Comparison of ENCODE assay signal across 8 cellular contexts in genomic region chr7:74026406-74027123, GRCh38. TPM values are rescaled to one million over a fixed set of nuclear protein-coding genes. Genes with fewer than 3 reads are reported as not detected.
DNase-seq lines count a peak whose midpoint lies in the region; ATAC-seq and TF ChIP-seq lines count a peak whose summit lies in the region.

No MANE protein-coding gene starts in this region.

- H3K4me3 Mint-ChIP-seq in effector memory CD8-positive, alpha-beta T cell = peak overlapping the region in 1 of 2 donors; percentile 36
- H3K4me3 Mint-ChIP-seq in mesothelial cell of epicardium = no peak overlapping the region

- H3K27ac Mint-ChIP-seq in effector memory CD8-positive, alpha-beta T cell = no peak overlapping the region
- no peak overlapping the region for H3K27ac Mint-ChIP-seq in mesothelial cell of epicardium

- peaks cover 14 to 19% of the 10 kb centered on the region in 2 donors for H3K4me1 Mint-ChIP-seq in effector memory CD8-positive, alpha-beta T cell (ENCODE audit: low read depth in 2 of 2)
- peaks cover 56% of the 10 kb centered on the region for H3K4me1 Mint-ChIP-seq in mesothelial cell of epicardium

- TF ChIP-seq CTCF in GM20000 (IDR thresholded peaks at IDR 0.05; ENCODE audit: extremely low read depth, missing control alignments) = peak; percentile 93
- TF ChIP-seq CTCF in mesothelial cell of epicardium (IDR thresholded peaks at IDR 0.05; ENCODE audit: unreplicated experiment) = peak; percentile 94

- peaks cover 2% of the 10 kb centered on the region for H3K36me3 Mint-ChIP-seq in effector memory CD8-positive, alpha-beta T cell (ENCODE audit: insufficient read depth)
- H3K36me3 Mint-ChIP-seq in mesothelial cell of epicardium = no peaks in the 10 kb centered on the region

- H3K9me3 Mint-ChIP-seq in effector memory CD8-positive, alpha-beta T cell = no peaks in the 10 kb centered on the region
- no peaks in the 10 kb centered on the region for H3K9me3 Mint-ChIP-seq in mesothelial cell of epicardium

- DNase-seq in AG20443 (ENCODE audit: low spot score) (peak; percentile 85), GM20000 (ENCODE audit: low spot score) (peak; percentile 90), NCI-H748 (lab: John Stamatoyannopoulos, UW; ENCODE audit: unreplicated experiment) (peak; percentile 46), mesothelial cell of epicardium (ENCODE audit: low spot score in 2 of 2, unreplicated experiment in 2 of 2) (peak; percentile 55 to 89)
- peak; percentile 12 to 20 for DNase-seq in activated CD8-positive, alpha-beta memory T cell treated with anti-CD3 and anti-CD28 coated beads for 4 hours (ENCODE audit: low read depth in 2 of 2)
- peak; percentile 51 to 72 (median 53) for DNase-seq in effector memory CD8-positive, alpha-beta T cell
- DNase-seq in stimulated activated CD8-positive, alpha-beta memory T cell treated with anti-CD3 and anti-CD28 coated beads, Interleukin-15, amount 100 ng/mL, for 48 hours (ENCODE audit: low read depth in 2 of 2) = peak; percentile 32 to 37

- H3K27me3 Mint-ChIP-seq in effector memory CD8-positive, alpha-beta T cell = peaks cover 65 to 90% of the 10 kb centered on the region in 2 donors
- peaks cover 5% of the 10 kb centered on the region for H3K27me3 Mint-ChIP-seq in mesothelial cell of epicardium (ENCODE audit: low read depth)

- ATAC-seq in effector memory CD8-positive, alpha-beta T cell (replicated peaks) = peak; percentile 81
- no peak for ATAC-seq in GM18907 (IDR thresholded peaks at IDR 0.05; ENCODE audit: unreplicated experiment)

RNA-seq across cellular contexts. Expression of gene ELN, which starts 1.4 kb away (rescaled TPM):
- total RNA-seq in mesothelial cell of epicardium = 32.9 to 37.4 TPM (median 33.2 TPM) in 3 replicates

RNA-seq across cellular contexts. Expression of gene LIMK1, which starts 57.0 kb away (rescaled TPM):
- 54.6 to 56.0 TPM (median 54.9 TPM) in 3 replicates for total RNA-seq in mesothelial cell of epicardium

Comparison
In these comparisons a context has a peak if more than half of its experiments do, and no peak if none do; other contexts are left out.
1. DNase-seq: peak in every context shown above with its lines; median percentile 90 in GM20000; 85 in AG20443; 72 in mesothelial cell of epicardium; 53 in effector memory CD8-positive, alpha-beta T cell; 46 in NCI-H748; 34 in stimulated activated CD8-positive, alpha-beta memory T cell treated with anti-CD3 and anti-CD28 coated beads, Interleukin-15, amount 100 ng/mL, for 48 hours; 16 in activated CD8-positive, alpha-beta memory T cell treated with anti-CD3 and anti-CD28 coated beads for 4 hours.